In genomic region chr12:46266382-46266791, GRCh38 we compare ENCODE assay signal across 8 cellular contexts. TPM values are rescaled to one million over a fixed set of nuclear protein-coding genes. Genes with fewer than 3 reads are reported as not detected.
A peak's percentile ranks its signal among the peaks of the same experiment; 100 is the strongest.
DNase-seq lines count a peak whose midpoint lies in the region; ATAC-seq, FAIRE-seq and TF ChIP-seq lines count a peak whose summit lies in the region.

No MANE protein-coding gene starts in this region.

- H3K27me3 ChIP-seq in OCI-LY3 (ENCODE audit: low read depth, low read length) (no peaks in the 10 kb centered on the region), bronchial epithelial cell (ENCODE audit: control insufficient read depth, insufficient read depth, low read length) (no peaks in the 10 kb centered on the region)

- intact Hi-C loops in natural killer cell (cut with micrococcal nuclease) (loop anchor here (2.0 to 5.0 kb wide), 5 partner anchors 276 to 951 kb away; partner anchors contain the start of genes ARID2 and SCAF11), mucosa of descending colon (cut with DNase I, micrococcal nuclease) (loop anchor here in 1 of 2 donors (5.0 kb wide), 1 partner anchor 44 kb away; no protein-coding TSS in a partner anchor)

- H3K79me2 ChIP-seq in OCI-LY3 (ENCODE audit: low read length) = peaks cover 100% of the 10 kb centered on the region

- H3K27me3 Mint-ChIP-seq in natural killer cell (ENCODE audit: low read depth in 2 of 2) = no peaks in the 10 kb centered on the region
- H3K27me3 Mint-ChIP-seq in natural killer cell treated with Interleukin-12 subunit alpha and Interleukin-12 subunit beta and Interleukin-15 and Interleukin-18, amount 100 ng/mL, for 72 hours = no peaks in the 10 kb centered on the region

- H3K9me3 ChIP-seq in OCI-LY3 (ENCODE audit: insufficient read depth, low read length) = no peaks in the 10 kb centered on the region
- H3K9me3 ChIP-seq in mucosa of descending colon = no peaks in the 10 kb centered on the region

- no peaks in the 10 kb centered on the region for H3K9me3 Mint-ChIP-seq in natural killer cell
- H3K9me3 Mint-ChIP-seq in natural killer cell treated with Interleukin-12 subunit alpha and Interleukin-12 subunit beta and Interleukin-15 and Interleukin-18, amount 100 ng/mL, for 72 hours = no peaks in the 10 kb centered on the region

- H3K4me1 Mint-ChIP-seq in natural killer cell = peaks cover 11 to 17% of the 10 kb centered on the region in 2 donors
- peaks cover 13 to 34% of the 10 kb centered on the region in 2 donors for H3K4me1 Mint-ChIP-seq in natural killer cell treated with Interleukin-12 subunit alpha and Interleukin-12 subunit beta and Interleukin-15 and Interleukin-18, amount 100 ng/mL, for 72 hours (ENCODE audit: low read depth in 2 of 2)

- H3K27ac ChIP-seq in OCI-LY3 (ENCODE audit: low read length) = peak overlapping the region; percentile 83

- no peak for FAIRE-seq in bronchial epithelial cell (lab: Jason Lieb, UNC)

- peaks cover 47% of the 10 kb centered on the region for H3K4me1 ChIP-seq in OCI-LY3 (ENCODE audit: low read length)
- peaks cover 16% of the 10 kb centered on the region for H3K4me1 ChIP-seq in mucosa of descending colon (ENCODE audit: low read depth)

- H3K9ac ChIP-seq in OCI-LY3 (ENCODE audit: low read length) = peak overlapping the region; percentile 99

- ATAC-seq in natural killer cell (peak; percentile 14 to 30 (median 20)), mucosa of descending colon (peak; percentile 32), HG02981 (IDR thresholded peaks at IDR 0.05; ENCODE audit: unreplicated experiment) (no peak), HG02798 (IDR thresholded peaks at IDR 0.05; ENCODE audit: poor library complexity, unreplicated experiment) (no peak)
- no peak for ATAC-seq in natural killer cell treated with Interleukin-12 subunit alpha and Interleukin-12 subunit beta and Interleukin-15 and Interleukin-18, amount 100 ng/mL, for 72 hours

- H3K4me2 ChIP-seq in OCI-LY3 (ENCODE audit: low read length) = peak overlapping the region; percentile 99

- no peak overlapping the region for H3K4me3 Mint-ChIP-seq in natural killer cell
- no peak overlapping the region for H3K4me3 Mint-ChIP-seq in natural killer cell treated with Interleukin-12 subunit alpha and Interleukin-12 subunit beta and Interleukin-15 and Interleukin-18, amount 100 ng/mL, for 72 hours

- H4K20me1 ChIP-seq in OCI-LY3 (ENCODE audit: insufficient read depth, low read length) = peaks cover 54% of the 10 kb centered on the region

- H3K4me3 ChIP-seq in OCI-LY3 (ENCODE audit: low read length) (peak overlapping the region; percentile 94), bronchial epithelial cell (ENCODE audit: low read depth, low read length) (peak overlapping the region; percentile 75), mucosa of descending colon (no peak overlapping the region)

- H3K36me3 ChIP-seq in OCI-LY3 (replicated peaks; ENCODE audit: low read depth, low read length) (peaks cover 40% of the 10 kb centered on the region), bronchial epithelial cell (ENCODE audit: control insufficient read depth, insufficient read depth, low read length) (no peaks in the 10 kb centered on the region), mucosa of descending colon (ENCODE audit: low read depth) (no peaks in the 10 kb centered on the region)

- no peak for TF ChIP-seq CTCF in natural killer cell (IDR thresholded peaks at IDR 0.05)
- TF ChIP-seq CTCF in OCI-LY3 (IDR thresholded peaks at IDR 0.05; ENCODE audit: low read depth, low read length) = no peak
- TF ChIP-seq CTCF in bronchial epithelial cell (IDR thresholded peaks at IDR 0.05; ENCODE audit: insufficient read depth, low read length, severe bottlenecking) = no peak
- TF ChIP-seq CTCF in mucosa of descending colon (IDR thresholded peaks at IDR 0.05) = no peak

- DNase-seq in natural killer cell (no peak), bronchial epithelial cell (ENCODE audit: low read depth) (peak; percentile 62), mucosa of descending colon (peak in 1 of 3 donors; percentile 57), NCI-H2107 treated with DMSO at 0.1 percent for 48 hours (lab: John Stamatoyannopoulos, UW; ENCODE audit: unreplicated experiment) (no peak)
- no peak for DNase-seq in natural killer cell treated with Interleukin-12 subunit alpha and Interleukin-12 subunit beta and Interleukin-15 and Interleukin-18, amount 100 ng/mL, for 72 hours (ENCODE audit: low spot score)

- H3K36me3 Mint-ChIP-seq in natural killer cell = no peaks in the 10 kb centered on the region
- no peaks in the 10 kb centered on the region for H3K36me3 Mint-ChIP-seq in natural killer cell treated with Interleukin-12 subunit alpha and Interleukin-12 subunit beta and Interleukin-15 and Interleukin-18, amount 100 ng/mL, for 72 hours

- no peak overlapping the region for H2AFZ ChIP-seq in OCI-LY3 (ENCODE audit: low read depth, low read length)

- no peak overlapping the region for H3K27ac Mint-ChIP-seq in natural killer cell
- no peak overlapping the region for H3K27ac Mint-ChIP-seq in natural killer cell treated with Interleukin-12 subunit alpha and Interleukin-12 subunit beta and Interleukin-15 and Interleukin-18, amount 100 ng/mL, for 72 hours

RNA-seq across cellular contexts. Expression of gene SLC38A1, which starts 2.5 kb away (rescaled TPM):
- total RNA-seq in natural killer cell = 100 to 1,000 TPM; 295 to 385 (median 354) TPM
- 100 to 1,000 TPM; 142 to 169 TPM for total RNA-seq in natural killer cell treated with Interleukin-12 subunit alpha and Interleukin-12 subunit beta and Interleukin-15 and Interleukin-18, amount 100 ng/mL, for 72 hours
- total RNA-seq in bronchial epithelial cell = 188 and 263 TPM in 2 replicates
- 100 to 1,000 TPM; 116 to 157 (median 132) TPM for total RNA-seq in mucosa of descending colon

Comparison
In these comparisons a context has a peak if more than half of its experiments do, and no peak if none do; other contexts are left out.
1. ATAC-seq: peak in natural killer cell (3 of 3) and mucosa of descending colon (single experiment); none in natural killer cell treated with Interleukin-12 subunit alpha and Interleukin-12 subunit beta and Interleukin-15 and Interleukin-18, amount 100 ng/mL, for 72 hours (0 of 2), HG02981 (single experiment) and HG02798 (single experiment).